In the genomic region with DNA sequence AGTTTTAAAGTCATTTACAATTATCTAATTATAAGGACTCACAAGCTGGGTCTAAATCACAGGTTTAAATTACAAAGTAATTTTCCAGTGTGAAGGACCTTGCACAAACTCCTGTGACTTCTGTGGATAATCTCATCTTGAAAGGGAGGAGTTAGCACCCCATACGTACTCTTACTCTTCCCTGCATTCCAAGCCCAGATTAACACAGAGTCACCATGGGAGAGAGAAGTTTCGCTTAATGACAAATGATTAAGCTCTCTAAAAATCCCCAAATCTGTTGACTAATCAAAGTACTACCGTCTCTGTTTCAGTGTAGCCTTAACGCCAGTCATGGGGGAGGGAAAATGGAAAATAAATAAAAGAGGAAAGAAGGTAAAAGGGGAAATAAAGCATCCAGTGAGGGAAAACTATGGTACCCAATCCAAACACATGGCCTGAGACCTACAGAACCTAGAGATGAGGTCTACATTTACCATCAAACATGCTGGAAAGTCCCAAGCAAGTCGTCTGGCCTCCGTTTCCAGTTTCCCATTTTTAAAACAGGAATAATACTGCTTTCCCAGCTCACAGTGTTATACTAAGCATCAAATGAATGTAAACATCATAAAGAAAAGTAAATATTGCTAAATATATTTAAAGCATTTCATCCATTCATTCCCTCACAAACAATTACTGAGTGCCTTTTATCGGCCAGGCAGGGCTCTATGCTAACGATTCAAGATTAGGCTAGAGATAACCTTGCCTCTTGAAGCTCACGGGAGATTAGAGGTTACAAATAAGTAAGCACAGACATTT, we compare ENCODE assay signal across 12 cellular contexts.
"Had no signal": no experiment of that assay in that cellular context is flagged by ENCODE, and none has a peak within 500 bp of the region (broad histone marks: within the 10 kb centered on the region; RNA-seq: fewer than 3 reads in every experiment).

No MANE protein-coding gene starts in this region.

- H3K9me3 ChIP-seq: suprapubic skin had no signal

- H3K27ac ChIP-seq: parathyroid adenoma, skin epidermis, suprapubic skin had no signal

- H3K9ac ChIP-seq: parathyroid adenoma had no signal

- DNase-seq: activated CD4-positive, alpha-beta T cell treated with anti-CD3 and anti-CD28 coated beads for 48 hours; activated naive CD4-positive, alpha-beta T cell treated with Interleukin-2 at 50 U/mL for 16 hours; activated naive CD8-positive, alpha-beta T cell treated with anti-CD3 and anti-CD28 coated beads, Interleukin-2, amount 50 U/mL, for 24 hours; retina; T1000 had no signal

- H3K4me1 ChIP-seq: parathyroid adenoma, suprapubic skin had no signal

- ATAC-seq: activated naive CD8-positive, alpha-beta T cell treated with anti-CD3 and anti-CD28 coated beads, Interleukin-2, amount 50 U/mL, for 24 hours; stimulated activated effector memory CD8-positive, alpha-beta T cell treated with anti-CD3 and anti-CD28 coated beads, Interleukin-12 subunit alpha, Interleukin-12 subunit beta, amount 100 ng/mL, for 72 hours; WTC11 had no signal

- H3K4me3 ChIP-seq: skin epidermis, suprapubic skin had no signal

- H2AFZ ChIP-seq: parathyroid adenoma had no signal

- FAIRE-seq: astrocyte, frontal cortex had no signal

- H3K27me3 ChIP-seq: suprapubic skin had no signal

- H3K79me2 ChIP-seq: parathyroid adenoma had no signal

- H3K36me3 ChIP-seq: suprapubic skin had no signal
